19 cellular contexts compared by ENCODE assay signal in the genomic region with DNA sequence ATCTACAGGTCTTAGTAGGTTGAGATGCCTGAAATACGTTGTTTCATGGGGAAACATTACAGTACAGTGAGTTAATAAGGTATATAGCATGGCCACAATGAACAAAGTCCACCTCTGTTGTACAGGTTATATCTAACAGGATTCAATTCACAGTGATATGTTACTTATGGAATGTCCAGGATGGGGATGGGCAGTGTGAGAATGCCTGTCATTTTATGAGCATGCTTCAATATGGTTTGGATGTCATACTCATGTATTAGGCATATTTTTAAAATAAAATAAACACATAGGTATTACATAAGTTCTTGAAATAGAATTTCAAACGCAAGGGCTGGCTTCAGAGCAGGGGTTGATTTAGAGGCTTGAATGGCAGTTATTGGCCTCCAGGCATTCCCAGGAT. TPM values are rescaled to one million over a fixed set of nuclear protein-coding genes. Genes with fewer than 3 reads are reported as not detected.
DNase-seq lines count a peak whose midpoint lies in the region; ATAC-seq, FAIRE-seq and TF ChIP-seq lines count a peak whose summit lies in the region.
"Had no signal": no experiment of that assay in that cellular context is flagged by ENCODE, and none has a peak within 500 bp of the region (broad histone marks: within the 10 kb centered on the region; RNA-seq: fewer than 3 reads in every experiment).

No MANE protein-coding gene starts in this region.

- TF ChIP-seq CTCF in A549 (IDR thresholded peaks at IDR 0.05) (no peak), astrocyte (IDR thresholded peaks at IDR 0.05; ENCODE audit: insufficient read depth, low read depth, low read length) (no peak), keratinocyte (optimal IDR thresholded peaks at IDR 0.05 in 1 of 3, IDR thresholded peaks at IDR 0.05 in 1 of 3, conservative IDR thresholded peaks at IDR 0.05 in 1 of 3; ENCODE audit: extremely low read depth in 1 of 3, insufficient read depth in 2 of 3, low read length in 3 of 3) (no peak)

- H3K36me3 ChIP-seq in astrocyte (ENCODE audit: insufficient read depth, low read length) (no peaks in the 10 kb centered on the region), keratinocyte (ENCODE audit: control insufficient read depth in 2 of 2, extremely low read depth in 1 of 2, insufficient read depth in 2 of 2, low read length in 2 of 2) (no peaks in the 10 kb centered on the region)

- no peak overlapping the region for H2AFZ ChIP-seq in astrocyte (ENCODE audit: low read depth, low read length)
- no peak overlapping the region for H2AFZ ChIP-seq in keratinocyte (ENCODE audit: control insufficient read depth, low read length)

- no peaks in the 10 kb centered on the region for H3K36me3 Mint-ChIP-seq in astrocyte (ENCODE audit: low read depth, unreplicated experiment)

- H3K4me1 ChIP-seq in A549 (peaks cover 44% of the 10 kb centered on the region), astrocyte (ENCODE audit: insufficient read depth, low read length) (no peaks in the 10 kb centered on the region), keratinocyte (ENCODE audit: control insufficient read depth, extremely low read depth, insufficient read depth, low read length) (peaks cover 50% of the 10 kb centered on the region)

- no peaks in the 10 kb centered on the region for H4K20me1 ChIP-seq in astrocyte (ENCODE audit: insufficient read depth, low read length)
- no peaks in the 10 kb centered on the region for H4K20me1 ChIP-seq in keratinocyte (ENCODE audit: control insufficient read depth, extremely low read depth, insufficient read depth, low read length)

- WGBS in A549 (ENCODE audit: missing lambda C conversion rate): 12% methylated on average over 2 of the region's 2 CpGs

- H3K4me3 ChIP-seq in A549 (no peak overlapping the region), astrocyte (ENCODE audit: insufficient read depth, low read depth, low read length) (no peak overlapping the region), keratinocyte (ENCODE audit: control insufficient read depth in 2 of 3, extremely low read depth in 1 of 3, insufficient read depth in 2 of 3, low read depth in 1 of 3, low read length in 3 of 3) (no peak overlapping the region)

- TF ChIP-seq EP300 in A549 (IDR thresholded peaks at IDR 0.05): peak in 1 of 2 experiments; percentile 19; a peak in 1 of 5 replicates

- no peaks in the 10 kb centered on the region for H3K79me2 ChIP-seq in astrocyte (ENCODE audit: insufficient read depth, low read length)
- no peaks in the 10 kb centered on the region for H3K79me2 ChIP-seq in keratinocyte (ENCODE audit: control insufficient read depth, insufficient read depth, low read length)

- POLR2A ChIA-PET in A549 (lab: Yijun Ruan, JAX): no interaction called here

- H3K27ac ChIP-seq in A549 (peak overlapping the region in 1 of 2 experiments; percentile 75; a peak in 3 of 6 replicates), astrocyte (ENCODE audit: low read depth, low read length) (no peak overlapping the region), keratinocyte (ENCODE audit: control insufficient read depth, insufficient read depth, low read length) (peak overlapping the region; percentile 88)
- H3K27ac ChIP-seq: C4-2B had no signal

- peaks cover 6% of the 10 kb centered on the region for H3K27me3 Mint-ChIP-seq in astrocyte (ENCODE audit: low read depth, unreplicated experiment)

- H3K9me3 Mint-ChIP-seq in astrocyte (ENCODE audit: unreplicated experiment): no peaks in the 10 kb centered on the region

- peak in 1 of 2 experiments; percentile 71 for DNase-seq in A549 (ENCODE audit: low read depth in 1 of 2, low spot score in 1 of 2)
- peak; percentile 41 for DNase-seq in HT-29 (ENCODE audit: low spot score)
- DNase-seq in astrocyte (ENCODE audit: low read depth): no peak
- no peak for DNase-seq in keratinocyte (ENCODE audit: low read depth, low spot score)
- no peak for DNase-seq in frontal cortex (ENCODE audit: low spot score in 2 of 2)
- DNase-seq in ACHN: no peak
- no peak for DNase-seq in NK-92 (lab: John Stamatoyannopoulos, UW; ENCODE audit: unreplicated experiment)
- DNase-seq: Caco-2, DMS53, H7, MV-4-11, NCI-H1417, NCI-H187 treated with DMSO at 0.1 percent for 48 hours, NCI-H446 treated with DMSO at 0.1 percent for 48 hours, NCI-H748 treated with DMSO at 0.1 percent for 48 hours, Right ventricle myocardium superior had no signal

- H3K27me3 ChIP-seq in astrocyte (ENCODE audit: insufficient read depth, low read length) (no peaks in the 10 kb centered on the region), keratinocyte (ENCODE audit: control insufficient read depth, extremely low read depth, insufficient read depth, low read length) (no peaks in the 10 kb centered on the region)

- CTCF ChIA-PET in A549 (lab: Yijun Ruan, JAX): interaction anchor here (2.3 to 34.3 kb wide), 5 partner anchors 9 to 39 kb away, joined by 9 to 1452 read pairs (median 188); partner anchors contain the start of genes CSRP1 and PHLDA3

- H3K4me2 ChIP-seq in A549 (peak overlapping the region; percentile 53), astrocyte (ENCODE audit: low read length) (no peak overlapping the region), keratinocyte (ENCODE audit: control insufficient read depth, extremely low read depth, insufficient read depth, low read depth, low read length) (peak overlapping the region; percentile 74)

- TF ChIP-seq POLR2A in A549 (IDR thresholded peaks at IDR 0.05; ENCODE audit: low read length) (no peak), GM18505 (IDR thresholded peaks at IDR 0.05; ENCODE audit: borderline replicate concordance, extremely low read depth, insufficient read depth, insufficient read length) (no peak)

- no peak overlapping the region for H3K4me3 Mint-ChIP-seq in astrocyte (ENCODE audit: unreplicated experiment)

- H3K9ac ChIP-seq in astrocyte (ENCODE audit: low read length) (no peak overlapping the region), keratinocyte (ENCODE audit: control insufficient read depth, extremely low read depth, insufficient read depth, low read length) (peak overlapping the region; percentile 68)

- ATAC-seq in A549: peak; percentile 9 to 59; a peak in 4 of 6 replicates
- ATAC-seq in GM18505 (IDR thresholded peaks at IDR 0.05; ENCODE audit: unreplicated experiment): no peak

- peak overlapping the region; percentile 17 for H3K27ac Mint-ChIP-seq in astrocyte (ENCODE audit: unreplicated experiment)

- no peak for FAIRE-seq in A549 (lab: Jason Lieb, UNC)
- no peak for FAIRE-seq in astrocyte (lab: Jason Lieb, UNC)
- no peak for FAIRE-seq in keratinocyte (lab: Jason Lieb, UNC)
- FAIRE-seq in frontal cortex (lab: Jason Lieb, UNC): no peak
- FAIRE-seq: A204.1 had no signal

- TF ChIP-seq RAD21 in A549 (conservative IDR thresholded peaks at IDR 0.05 in 1 of 2, IDR thresholded peaks at IDR 0.05 in 1 of 2): no peak

- dilution Hi-C loops in keratinocyte (cut with MboI; ENCODE audit: extremely low pct_ligation_motif_present, low sequenced_read_pairs): no loop called here

- in situ Hi-C loops in ACHN (cut with HindIII; ENCODE audit: low pct_ligation_motif_present, low pct_unique_long_range_greater_than_20kb, low sequenced_read_pairs): no loop called here

- no peaks in the 10 kb centered on the region for H3K9me1 ChIP-seq in keratinocyte (ENCODE audit: control insufficient read depth, extremely low read depth, insufficient read depth, low read length)

- peaks cover 14% of the 10 kb centered on the region for H3K4me1 Mint-ChIP-seq in astrocyte (ENCODE audit: low read depth, unreplicated experiment)

- H3K9me3 ChIP-seq in A549 (no peaks in the 10 kb centered on the region), astrocyte (ENCODE audit: insufficient read depth, low read depth, low read length) (no peaks in the 10 kb centered on the region), keratinocyte (ENCODE audit: control insufficient read depth, low read depth, low read length) (no peaks in the 10 kb centered on the region)
- H3K9me3 ChIP-seq: Caco-2 had no signal

RNA-seq across cellular contexts. Expression of gene PHLDA3, which starts 6.1 kb away (rescaled TPM):
- polyA plus RNA-seq in A549 (2011; rRNA removed) (34.3 and 40.5 TPM in 2 replicates), A549 (2017; fragmentation: RNase III; extraction: RNeasy Plus Mini Kit Qiagen cat#74134 plus additional on column Dnase treatment) (83.1 to 91.1 TPM (median 83.5 TPM) in 3 replicates), keratinocyte (47.0 to 104 TPM (median 48.2 TPM) in 3 replicates)
- polyA plus RNA-seq in A549 (2012; cell fraction: cytosol; rRNA removed): 67.2 and 102 TPM in 2 replicates
- polyA plus RNA-seq in A549 (2012; cell fraction: nucleus; rRNA removed): 67.2 and 93.4 TPM in 2 replicates
- polyA minus RNA-seq in A549 (2011; rRNA and poly(A)+ RNA removed): 16.0 and 28.4 TPM in 2 replicates
- total RNA-seq in HT-29 (2014; rRNA removed; shearing (Covaris generic)): 39.4 and 49.4 TPM in 2 replicates
- total RNA-seq in astrocyte (150 and 152 TPM in 2 replicates), frontal cortex (5.7 TPM)
- 40.1 TPM for polyA plus RNA-seq in keratinocyte (2011; ENCODE audit: low read depth)
- polyA plus RNA-seq in keratinocyte (2011; cell fraction: cytosol; rRNA removed): 27.2 and 66.8 TPM in 2 replicates
- polyA plus RNA-seq in keratinocyte (2011; cell fraction: nucleus; rRNA removed): 42.1 and 67.8 TPM in 2 replicates
- 76.2 TPM in 2 replicates for polyA plus RNA-seq in keratinocyte (2012; ENCODE audit: low replicate concordance)
- 21.0 to 38.8 TPM (median 36.7 TPM) in 3 replicates for polyA minus RNA-seq in keratinocyte
- 107 TPM for polyA minus RNA-seq in keratinocyte (2011; cell fraction: cytosol; rRNA and poly(A)+ RNA removed)
- 38.2 and 54.1 TPM in 2 replicates for polyA minus RNA-seq in keratinocyte (2011; cell fraction: nucleus; rRNA and poly(A)+ RNA removed)

RNA-seq across cellular contexts. Expression of gene CSRP1, which starts 31.8 kb away (rescaled TPM):
- polyA plus RNA-seq in A549 (2011; rRNA removed): 256 and 277 TPM in 2 replicates
- polyA plus RNA-seq in A549 (2012; cell fraction: cytosol; rRNA removed): 459 and 499 TPM in 2 replicates
- 441 and 486 TPM in 2 replicates for polyA plus RNA-seq in A549 (2012; cell fraction: nucleus; rRNA removed)
- 655 to 819 TPM (median 717 TPM) in 3 replicates for polyA plus RNA-seq in A549 (2017; fragmentation: RNase III; extraction: RNeasy Plus Mini Kit Qiagen cat#74134 plus additional on column Dnase treatment)
- 254 and 273 TPM in 2 replicates for polyA minus RNA-seq in A549 (2011; rRNA and poly(A)+ RNA removed)
- total RNA-seq in HT-29 (2014; rRNA removed; shearing (Covaris generic)): 183 and 213 TPM in 2 replicates
- total RNA-seq in astrocyte: 289 and 317 TPM in 2 replicates
- 165 to 200 TPM (median 168 TPM) in 3 replicates for polyA plus RNA-seq in keratinocyte
- polyA plus RNA-seq in keratinocyte (2011; ENCODE audit: low read depth): 22.6 TPM
- 170 and 264 TPM in 2 replicates for polyA plus RNA-seq in keratinocyte (2011; cell fraction: cytosol; rRNA removed)
- 136 and 173 TPM in 2 replicates for polyA plus RNA-seq in keratinocyte (2011; cell fraction: nucleus; rRNA removed)
- 108 and 202 TPM in 2 replicates for polyA plus RNA-seq in keratinocyte (2012; ENCODE audit: low replicate concordance)
- polyA minus RNA-seq in keratinocyte: 136 to 283 TPM (median 152 TPM) in 3 replicates
- 118 TPM for polyA minus RNA-seq in keratinocyte (2011; cell fraction: cytosol; rRNA and poly(A)+ RNA removed)
- 45.3 and 66.0 TPM in 2 replicates for polyA minus RNA-seq in keratinocyte (2011; cell fraction: nucleus; rRNA and poly(A)+ RNA removed)
- 12.2 TPM for total RNA-seq in frontal cortex

RNA-seq across cellular contexts. Expression of gene TNNI1, which starts 53.6 kb away (rescaled TPM):
- polyA plus RNA-seq in A549 (2011; rRNA removed) (not detected in 2 replicates), A549 (2017; fragmentation: RNase III; extraction: RNeasy Plus Mini Kit Qiagen cat#74134 plus additional on column Dnase treatment) (not detected in 3 replicates), keratinocyte (not detected in 3 replicates)
- 0.05 TPM in 1 of 2 replicates, not detected in the other for polyA plus RNA-seq in A549 (2012; cell fraction: cytosol; rRNA removed)
- 0.45 TPM in 1 of 2 replicates, not detected in the other for polyA plus RNA-seq in A549 (2012; cell fraction: nucleus; rRNA removed)
- not detected in 2 replicates for polyA minus RNA-seq in A549 (2011; rRNA and poly(A)+ RNA removed)
- not detected in 2 replicates for total RNA-seq in HT-29 (2014; rRNA removed; shearing (Covaris generic))
- total RNA-seq in astrocyte (3.0 and 3.2 TPM in 2 replicates), frontal cortex (under 0.01 TPM)
- polyA plus RNA-seq in keratinocyte (2011; ENCODE audit: low read depth): not detected
- not detected in 2 replicates for polyA plus RNA-seq in keratinocyte (2011; cell fraction: cytosol; rRNA removed)
- polyA plus RNA-seq in keratinocyte (2011; cell fraction: nucleus; rRNA removed): not detected in 2 replicates
- 0.86 and 1.4 TPM in 2 replicates for polyA plus RNA-seq in keratinocyte (2012; ENCODE audit: low replicate concordance)
- 0.06 TPM in 1 of 3 replicates, not detected in the others for polyA minus RNA-seq in keratinocyte
- not detected for polyA minus RNA-seq in keratinocyte (2011; cell fraction: cytosol; rRNA and poly(A)+ RNA removed)
- 0.11 TPM in 1 of 2 replicates, not detected in the other for polyA minus RNA-seq in keratinocyte (2011; cell fraction: nucleus; rRNA and poly(A)+ RNA removed)
- total RNA-seq: Caco-2 had no signal

Comparison
In these comparisons a context has a peak if more than half of its experiments do, and no peak if none do; other contexts are left out.
1. RNA of gene CSRP1, which starts 31.8 kb away (total RNA-seq): 289 to 317 TPM in astrocyte and 183 to 213 TPM in HT-29; 12.2 TPM in frontal cortex (single experiment); every median in the first group is over 10 times any median in the second.